10 cellular contexts compared by ENCODE assay signal in the genomic region with DNA sequence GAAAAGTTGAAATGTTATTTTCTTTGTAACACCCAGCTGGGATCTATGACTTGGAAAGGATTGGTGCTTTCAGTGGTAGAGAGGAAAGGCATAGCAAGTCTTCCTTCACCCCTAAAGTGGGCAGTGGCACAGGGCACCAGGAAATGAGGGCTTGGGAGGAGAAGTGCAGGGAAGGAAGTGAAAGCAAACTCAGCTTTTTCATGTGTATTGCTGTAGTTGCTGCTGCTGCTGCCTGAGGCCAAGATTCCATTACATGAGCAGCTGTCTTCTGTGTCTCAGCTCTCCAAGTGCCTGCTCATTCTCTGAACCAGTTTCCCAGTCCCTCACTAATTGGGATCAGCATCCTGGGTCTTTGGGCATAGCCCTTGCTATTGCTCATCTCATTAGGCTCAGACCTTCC. TPM values are rescaled to one million over a fixed set of nuclear protein-coding genes. Genes with fewer than 3 reads are reported as not detected.
DNase-seq lines count a peak whose midpoint lies in the region; ATAC-seq, FAIRE-seq and TF ChIP-seq lines count a peak whose summit lies in the region.
"Had no signal": no experiment of that assay in that cellular context is flagged by ENCODE, and none has a peak within 500 bp of the region (broad histone marks: within the 10 kb centered on the region; RNA-seq: fewer than 3 reads in every experiment).

No MANE protein-coding gene starts in this region.

- peak overlapping the region; percentile 91 for H3K4me2 ChIP-seq in Loucy (ENCODE audit: low read depth, low read length, poor library complexity, severe bottlenecking)

- no peak overlapping the region for H3K27ac Mint-ChIP-seq in Calu3 (ENCODE audit: unreplicated experiment)
- peak overlapping the region; percentile 68 to 95 for H3K27ac Mint-ChIP-seq in natural killer cell treated with Interleukin-12 subunit alpha and Interleukin-12 subunit beta and Interleukin-15 and Interleukin-18, amount 100 ng/mL, for 72 hours

- H3K79me2 ChIP-seq in Loucy (ENCODE audit: insufficient read depth, low read length): peaks cover 47% of the 10 kb centered on the region

- CTCF ChIA-PET in Calu3 (lab: Charles Lee): interaction anchor here (0.8 kb wide), 1 partner anchor 22 kb away, joined by 3 read pairs; no protein-coding TSS in a partner anchor
- CTCF ChIA-PET in HEK293T (lab: Yijun Ruan, JAX): no interaction called here

- H3K4me1 ChIP-seq in Loucy (ENCODE audit: insufficient read depth, low read length, poor library complexity, severe bottlenecking): peaks cover 26% of the 10 kb centered on the region

- peaks cover 13% of the 10 kb centered on the region for H4K20me1 ChIP-seq in Loucy (ENCODE audit: insufficient read depth, low read length, poor library complexity, severe bottlenecking)

- no peaks in the 10 kb centered on the region for H3K9me3 ChIP-seq in Loucy (ENCODE audit: insufficient read depth, low read depth, low read length)

- H3F3A ChIP-seq in Loucy (ENCODE audit: low read depth): no peaks in the 10 kb centered on the region

- peaks cover 43% of the 10 kb centered on the region; the same call in 1 of the 2 replicates for H3K36me3 ChIP-seq in Loucy (ENCODE audit: insufficient read depth, low read length)

- H3K36me3 Mint-ChIP-seq in Calu3 (ENCODE audit: insufficient read depth, unreplicated experiment): peaks cover 27% of the 10 kb centered on the region
- peaks cover 9% of the 10 kb centered on the region for H3K36me3 Mint-ChIP-seq in natural killer cell treated with Interleukin-12 subunit alpha and Interleukin-12 subunit beta and Interleukin-15 and Interleukin-18, amount 100 ng/mL, for 72 hours

- H3K4me3 ChIP-seq in Loucy (ENCODE audit: low read length, poor library complexity, severe bottlenecking): peak overlapping the region; percentile 89
- no peak overlapping the region for H3K4me3 ChIP-seq in astrocyte of the spinal cord (ENCODE audit: low read depth, low read length)
- H3K4me3 ChIP-seq: MG63 had no signal

- TF ChIP-seq CTCF in Calu3 (IDR thresholded peaks at IDR 0.05; ENCODE audit: unreplicated experiment): no peak
- TF ChIP-seq CTCF in Loucy (conservative IDR thresholded peaks at IDR 0.05; ENCODE audit: low read length): no peak
- TF ChIP-seq CTCF in astrocyte of the spinal cord (IDR thresholded peaks at IDR 0.05; ENCODE audit: low read depth, low read length): no peak

- no peak for ATAC-seq in natural killer cell treated with Interleukin-12 subunit alpha and Interleukin-12 subunit beta and Interleukin-15 and Interleukin-18, amount 100 ng/mL, for 72 hours

- H3K27me3 ChIP-seq in Loucy (ENCODE audit: insufficient read depth, low read length, poor library complexity, severe bottlenecking): no peaks in the 10 kb centered on the region
- H3K27me3 ChIP-seq: MG63 had no signal

- H3K4me3 Mint-ChIP-seq in Calu3 (ENCODE audit: low read depth, unreplicated experiment): peak overlapping the region; percentile 18
- peak overlapping the region; percentile 59 for H3K4me3 Mint-ChIP-seq in natural killer cell treated with Interleukin-12 subunit alpha and Interleukin-12 subunit beta and Interleukin-15 and Interleukin-18, amount 100 ng/mL, for 72 hours

- no peak overlapping the region for H2AFZ ChIP-seq in Loucy (ENCODE audit: low read length)

- DNase-seq in Calu3: no peak
- DNase-seq in astrocyte of the spinal cord (ENCODE audit: low read depth, low spot score): peak; percentile 15
- DNase-seq in natural killer cell treated with Interleukin-12 subunit alpha and Interleukin-12 subunit beta and Interleukin-15 and Interleukin-18, amount 100 ng/mL, for 72 hours (ENCODE audit: low spot score): no peak
- DNase-seq in ACHN: no peak
- no peak for DNase-seq in HEK293T (ENCODE audit: extremely low spot score)
- DNase-seq in HT-29 (ENCODE audit: low spot score): no peak
- DNase-seq in RCC 7860 (ENCODE audit: low spot score): no peak
- DNase-seq: GDM1, MG63 had no signal

- H3K27me3 Mint-ChIP-seq in Calu3 (ENCODE audit: unreplicated experiment): no peaks in the 10 kb centered on the region
- H3K27me3 Mint-ChIP-seq in natural killer cell treated with Interleukin-12 subunit alpha and Interleukin-12 subunit beta and Interleukin-15 and Interleukin-18, amount 100 ng/mL, for 72 hours: no peaks in the 10 kb centered on the region

- H3K9ac ChIP-seq in Loucy (ENCODE audit: low read depth, low read length, poor library complexity, severe bottlenecking): peak overlapping the region; percentile 88

- intact Hi-C loops in Calu3 (cut with micrococcal nuclease; ENCODE audit: unreplicated experiment): no loop called here

- in situ Hi-C loops in astrocyte of the spinal cord (cut with HindIII; ENCODE audit: low sequenced_read_pairs): no loop called here
- in situ Hi-C loops in ACHN (cut with HindIII; ENCODE audit: low pct_ligation_motif_present, low pct_unique_long_range_greater_than_20kb, low sequenced_read_pairs): no loop called here

- no peaks in the 10 kb centered on the region for H3K9me3 Mint-ChIP-seq in Calu3 (ENCODE audit: low read depth, unreplicated experiment)
- H3K9me3 Mint-ChIP-seq in natural killer cell treated with Interleukin-12 subunit alpha and Interleukin-12 subunit beta and Interleukin-15 and Interleukin-18, amount 100 ng/mL, for 72 hours: no peaks in the 10 kb centered on the region

- no TSS peak for BruUV-seq in Calu3 (replicated peaks; lab: Mats Ljungman, UMichigan)

- FAIRE-seq in RCC 7860 (lab: Jason Lieb, UNC): no peak

- H3K9me2 ChIP-seq in Loucy (replicated peaks; ENCODE audit: low read depth, low read length): no peaks in the 10 kb centered on the region

- POLR2A ChIA-PET in HEK293T (lab: Yijun Ruan, JAX): no interaction called here

- peaks cover 9% of the 10 kb centered on the region for H3K4me1 Mint-ChIP-seq in Calu3 (ENCODE audit: low read depth, unreplicated experiment)
- H3K4me1 Mint-ChIP-seq in natural killer cell treated with Interleukin-12 subunit alpha and Interleukin-12 subunit beta and Interleukin-15 and Interleukin-18, amount 100 ng/mL, for 72 hours (ENCODE audit: low read depth in 2 of 2): peaks cover 12 to 14% of the 10 kb centered on the region in 2 donors

TF ChIP-seq in HEK293T, 16 proteins besides CTCF, POLR2A, EP300 and RAD21:
- no peak for TF ChIP-seq SUZ12 (IDR thresholded peaks at IDR 0.05)

RNA-seq across cellular contexts. Expression of a gene that starts 2.6 kb away (rescaled TPM):
- total RNA-seq in Calu3 (2022): 47.1 and 49.1 TPM in 2 replicates
- total RNA-seq in natural killer cell treated with Interleukin-12 subunit alpha and Interleukin-12 subunit beta and Interleukin-15 and Interleukin-18, amount 100 ng/mL, for 72 hours: 10 to 100 TPM; 26.9 to 30.9 TPM
- 12.7 and 14.0 TPM in 2 replicates for total RNA-seq in HT-29 (2014; rRNA removed; shearing (Covaris generic))
